Comparison of ENCODE assay signal across 8 cellular contexts in genomic region chr6:52361945-52362442, GRCh38. TPM values are rescaled to one million over a fixed set of nuclear protein-coding genes. Genes with fewer than 3 reads are reported as not detected.
DNase-seq lines count a peak whose midpoint lies in the region; ATAC-seq and TF ChIP-seq lines count a peak whose summit lies in the region.

Gene PAQR8 (plus strand): TSS chr6:52362151. CDS start chr6:52403214, 41,063 bp downstream.

- peak within 1 kb of the TSS; percentile 88 for H3K27ac Mint-ChIP-seq in activated CD8-positive, alpha-beta memory T cell treated with anti-CD3 and anti-CD28 coated beads, Interleukin-2, amount 10 ng/mL, durations not matched to agents 7 days and 5 days

- peaks cover 24% of the 10 kb centered on the region for H3K4me1 ChIP-seq in BE2C

- H3K9me3 ChIP-seq in BE2C: no peaks in the 10 kb centered on the region

- in situ Hi-C loops in endometrial microvascular endothelial cells (cut with HindIII; ENCODE audit: inconsistent ontology term, low pct_unique_long_range_greater_than_20kb, low sequenced_read_pairs): no loop called here

- H3K4me3 Mint-ChIP-seq in activated CD8-positive, alpha-beta memory T cell treated with anti-CD3 and anti-CD28 coated beads, Interleukin-2, amount 10 ng/mL, durations not matched to agents 7 days and 5 days: peak within 1 kb of the TSS; percentile 98

- peaks cover 16% of the 10 kb centered on the region for H3K36me3 Mint-ChIP-seq in activated CD8-positive, alpha-beta memory T cell treated with anti-CD3 and anti-CD28 coated beads, Interleukin-2, amount 10 ng/mL, durations not matched to agents 7 days and 5 days

- DNase-seq in BE2C (peak; percentile 86), NOMO-1 treated with DMSO at 0.1 percent for 48 hours (lab: John Stamatoyannopoulos, UW; ENCODE audit: unreplicated experiment) (peak; percentile 71), middle frontal gyrus (ENCODE audit: extremely low spot score, low spot score) (peak; percentile 66)
- peak; percentile 80 for DNase-seq in activated CD8-positive, alpha-beta memory T cell treated with anti-CD3 and anti-CD28 coated beads, Interleukin-2, amount 10 ng/mL, durations not matched to agents 7 days and 5 days
- DNase-seq in stimulated activated CD8-positive, alpha-beta memory T cell treated with anti-CD3 and anti-CD28 coated beads, Interleukin-15, amount 100 ng/mL, for 48 hours (ENCODE audit: low read depth in 2 of 2): peak; percentile 78 to 80

- CTCF ChIA-PET in activated CD8-positive, alpha-beta memory T cell treated with anti-CD3 and anti-CD28 coated beads, Interleukin-2, amount 10 ng/mL, durations not matched to agents 7 days and 5 days (lab: Charles Lee): interaction anchor here (0.7 to 4.2 kb wide), 32 partner anchors 8 to 301 kb away, joined by 3 to 71 read pairs (median 4); partner anchors contain the start of genes EFHC1, MCM3 and TRAM2

- peak; percentile 91 for ATAC-seq in HG03354 (IDR thresholded peaks at IDR 0.05; ENCODE audit: poor library complexity, severe bottlenecking, unreplicated experiment)
- peak; percentile 92 for ATAC-seq in activated CD8-positive, alpha-beta memory T cell treated with anti-CD3 and anti-CD28 coated beads, Interleukin-2, amount 10 ng/mL, durations not matched to agents 7 days and 5 days

- peak within 1 kb of the TSS; percentile 96 for H3K4me3 ChIP-seq in BE2C (ENCODE audit: low read depth, low read length)

- no peak for TF ChIP-seq CTCF in BE2C (IDR thresholded peaks at IDR 0.05; ENCODE audit: low read depth, low read length)

- peaks cover 8% of the 10 kb centered on the region for H3K36me3 ChIP-seq in BE2C

- peaks cover 23% of the 10 kb centered on the region for H3K4me1 Mint-ChIP-seq in activated CD8-positive, alpha-beta memory T cell treated with anti-CD3 and anti-CD28 coated beads, Interleukin-2, amount 10 ng/mL, durations not matched to agents 7 days and 5 days

- H3K9me3 Mint-ChIP-seq in activated CD8-positive, alpha-beta memory T cell treated with anti-CD3 and anti-CD28 coated beads, Interleukin-2, amount 10 ng/mL, durations not matched to agents 7 days and 5 days (ENCODE audit: low read depth): no peaks in the 10 kb centered on the region

- peak; percentile 69 for TF ChIP-seq POLR2A in GM19193 (IDR thresholded peaks at IDR 0.05; ENCODE audit: extremely low read depth, insufficient read depth, insufficient read length)

- no peaks in the 10 kb centered on the region for H3K27me3 ChIP-seq in BE2C

- H3K27me3 Mint-ChIP-seq in activated CD8-positive, alpha-beta memory T cell treated with anti-CD3 and anti-CD28 coated beads, Interleukin-2, amount 10 ng/mL, durations not matched to agents 7 days and 5 days: no peaks in the 10 kb centered on the region

RNA-seq across cellular contexts. Expression of gene PAQR8, which starts in this region (rescaled TPM):
- 19.1 TPM for polyA plus RNA-seq in BE2C (2012; ENCODE audit: insufficient read depth, insufficient read length, low read depth)
- total RNA-seq in activated CD8-positive, alpha-beta memory T cell treated with anti-CD3 and anti-CD28 coated beads, Interleukin-2, amount 10 ng/mL, durations not matched to agents 7 days and 5 days: 10 to 100 TPM; 12.1 to 12.5 TPM
- 19.0 TPM for total RNA-seq in endometrial microvascular endothelial cells (ENCODE audit: inconsistent ontology term)

Comparison
In these comparisons a context has a peak if more than half of its experiments do, and no peak if none do; other contexts are left out.
1. Peak in every context shown above with its lines: DNase-seq, ATAC-seq and H3K4me3 ChIP-seq.